In the genomic region with DNA sequence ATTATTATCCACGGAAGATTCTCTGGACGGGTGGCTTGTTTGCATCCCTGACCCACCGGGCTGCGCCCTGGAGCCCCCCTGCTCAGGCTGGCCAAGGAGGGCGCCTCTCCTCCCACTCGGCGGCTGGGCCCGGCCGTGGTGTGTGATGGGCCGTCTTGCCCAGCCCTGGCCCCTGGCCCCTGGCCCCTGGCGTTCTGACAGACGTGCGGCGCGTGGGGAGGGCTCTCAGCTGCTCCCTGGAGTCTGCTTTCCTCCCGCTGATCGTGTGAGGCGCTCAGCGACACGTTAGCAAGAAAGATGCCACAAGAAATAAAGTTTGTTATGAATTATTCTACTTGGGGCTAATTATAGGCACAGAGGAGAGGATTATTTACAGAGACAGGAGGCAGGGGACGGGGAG, we compare ENCODE assay signal across 1 cellular context.
TF ChIP-seq lines count a peak whose summit lies in the region.

No MANE protein-coding gene starts in this region.

TF ChIP-seq in GM23338, 12 proteins besides CTCF, POLR2A, EP300 and RAD21 (continued from another document):
- TF ChIP-seq ZNF462 (CRISPR knock-in tag; IDR thresholded peaks at IDR 0.05) = no peak
- TF ChIP-seq CREB1 (CRISPR knock-in tag; IDR thresholded peaks at IDR 0.05; ENCODE audit: low read depth) = no peak
